In genomic region chr9:35732185-35733108, GRCh38 we compare ENCODE assay signal across 1 cellular context.
TF ChIP-seq lines count a peak whose summit lies in the region.

TSS of gene CREB3 (plus strand) at chr9:35732666. CDS start at chr9:35732773, 107 bp downstream.
TSS of gene TLN1 (minus strand) at chr9:35732195. CDS start at chr9:35725694, 6,501 bp downstream.

TF ChIP-seq in WTC11, 78 proteins besides CTCF, POLR2A, EP300 and RAD21 (continued from another document):
- peak; percentile 72 for TF ChIP-seq PRDM15 (CRISPR knock-in tag; IDR thresholded peaks at IDR 0.05)
- TF ChIP-seq ZNF281 (CRISPR knock-in tag; IDR thresholded peaks at IDR 0.05): no peak
- TF ChIP-seq NFYB (CRISPR knock-in tag; conservative IDR thresholded peaks at IDR 0.05; ENCODE audit: low read depth): no peak
- TF ChIP-seq CREB1 (CRISPR knock-in tag; IDR thresholded peaks at IDR 0.05): 0 out of 2 replicates have a peak, but pooled peaks have one; percentile 37
- no peak for TF ChIP-seq ZNF263 (CRISPR knock-in tag; IDR thresholded peaks at IDR 0.05; ENCODE audit: low read depth)
- peak; percentile 96 for TF ChIP-seq HMGXB4 (CRISPR knock-in tag; IDR thresholded peaks at IDR 0.05)
- peak; percentile 87 for TF ChIP-seq CREM (CRISPR knock-in tag; IDR thresholded peaks at IDR 0.05)
- TF ChIP-seq TEAD1 (CRISPR knock-in tag; IDR thresholded peaks at IDR 0.05): peak; percentile 37; the same call in 1 of the 2 replicates
